In genomic region chr3:52325686-52326085, GRCh38 we compare ENCODE assay signal across 20 cellular contexts.
"Had no signal": no experiment of that assay in that cellular context is flagged by ENCODE, and none has a peak within 500 bp of the region (broad histone marks: within the 10 kb centered on the region; RNA-seq: fewer than 3 reads in every experiment).

No MANE protein-coding gene starts in this region.

- H3K4me3 Mint-ChIP-seq: immature natural killer cell, mesothelial cell of epicardium had no signal

- H3K4me3 ChIP-seq: coronary artery, dorsolateral prefrontal cortex, esophagus muscularis mucosa, gastroesophageal sphincter, heart left ventricle, hepatocyte, left lung, lower lobe of right lung, mucosa of descending colon had no signal

- H3K27ac Mint-ChIP-seq: immature natural killer cell, mesothelial cell of epicardium had no signal

- ATAC-seq: foreskin keratinocyte, gastroesophageal sphincter, heart left ventricle, left cardiac atrium, left lung, left ventricle myocardium superior, lower lobe of right lung, mucosa of descending colon had no signal

- H3K4me2 ChIP-seq: hepatocyte had no signal

- DNase-seq: dermis blood vessel endothelial cell; dorsolateral prefrontal cortex; effector CD4-positive, alpha-beta T cell; effector memory CD4-positive, alpha-beta T cell; foreskin keratinocyte; hypothalamus; immature natural killer cell; islet precursor cell; left cardiac atrium; left ventricle myocardium superior; lower lobe of right lung; mesenchymal stem cell had no signal

- H3K27me3 ChIP-seq: dorsolateral prefrontal cortex, esophagus muscularis mucosa, foreskin keratinocyte, gastroesophageal sphincter, heart left ventricle, hepatocyte, left lung had no signal

- H3K4me1 Mint-ChIP-seq: immature natural killer cell had no signal

- H3K36me3 Mint-ChIP-seq: mesothelial cell of epicardium had no signal

- H2AFZ ChIP-seq: hepatocyte had no signal

- H3K27ac ChIP-seq: coronary artery, dorsolateral prefrontal cortex, esophagus muscularis mucosa, foreskin keratinocyte, gastroesophageal sphincter, heart left ventricle, hepatocyte, left lung, lower lobe of right lung had no signal

- H3K36me3 ChIP-seq: gastroesophageal sphincter, heart left ventricle had no signal

- H3K4me1 ChIP-seq: foreskin keratinocyte, gastroesophageal sphincter, left lung, lower lobe of right lung had no signal

- H3K9me3 ChIP-seq: esophagus muscularis mucosa, gastroesophageal sphincter, heart left ventricle, left lung, lower lobe of right lung, mucosa of descending colon had no signal

- H3K9me3 Mint-ChIP-seq: immature natural killer cell, mesothelial cell of epicardium had no signal
